In genomic region chr11:65559951-65560537, GRCh38 we compare ENCODE assay signal across 6 cellular contexts. TPM values are rescaled to one million over a fixed set of nuclear protein-coding genes. Genes with fewer than 3 reads are reported as not detected.
DNase-seq lines count a peak whose midpoint lies in the region; ATAC-seq and TF ChIP-seq lines count a peak whose summit lies in the region.

No MANE protein-coding gene starts in this region.

- peak overlapping the region; percentile 27 for H3K27ac Mint-ChIP-seq in activated CD4-positive, alpha-beta T cell treated with anti-CD3 and anti-CD28 coated beads, Interleukin-2, amount 10 ng/mL, durations not matched to agents 24 days and 14 days

- no peak overlapping the region for H3K4me3 ChIP-seq in prostate gland

- H3K36me3 Mint-ChIP-seq in activated CD4-positive, alpha-beta T cell treated with anti-CD3 and anti-CD28 coated beads, Interleukin-2, amount 10 ng/mL, durations not matched to agents 24 days and 14 days (ENCODE audit: low read depth), result peaks cover 2% of the 10 kb centered on the region

- H3K4me1 Mint-ChIP-seq in activated CD4-positive, alpha-beta T cell treated with anti-CD3 and anti-CD28 coated beads, Interleukin-2, amount 10 ng/mL, durations not matched to agents 24 days and 14 days, result peaks cover 44% of the 10 kb centered on the region

- no peak for DNase-seq in activated CD4-positive, alpha-beta T cell treated with anti-CD3 and anti-CD28 coated beads, Interleukin-2, amount 10 ng/mL, durations not matched to agents 24 days and 14 days
- DNase-seq in activated CD4-positive, alpha-beta T cell treated with anti-CD3 and anti-CD28 coated beads, Interleukin-2, amount 50 U/mL, for 48 hours, result no peak
- DNase-seq in cerebellum (ENCODE audit: low spot score), result peak; percentile 65
- DNase-seq in prostate gland (ENCODE audit: low spot score), result no peak
- no peak for DNase-seq in NCI-H1436 (lab: John Stamatoyannopoulos, UW)

- TF ChIP-seq CTCF in prostate gland (IDR thresholded peaks at IDR 0.05), result no peak

- H3K27ac ChIP-seq in prostate gland, result peak overlapping the region; percentile 88 to 93

- 31% methylated on average over 5 of the region's 5 CpGs for WGBS in prostate gland

- no peaks in the 10 kb centered on the region for H3K27me3 ChIP-seq in prostate gland (replicated peaks; ENCODE audit: insufficient read depth)

- no peaks in the 10 kb centered on the region for H3K9me3 ChIP-seq in prostate gland

- no peaks in the 10 kb centered on the region for H3K27me3 Mint-ChIP-seq in activated CD4-positive, alpha-beta T cell treated with anti-CD3 and anti-CD28 coated beads, Interleukin-2, amount 10 ng/mL, durations not matched to agents 24 days and 14 days

- intact Hi-C loops in activated CD4-positive, alpha-beta T cell treated with anti-CD3 and anti-CD28 coated beads, Interleukin-2, amount 10 ng/mL, durations not matched to agents 24 days and 14 days (cut with micrococcal nuclease), result loop anchor here (1.0 kb wide), 1 partner anchor 9 kb away; no protein-coding TSS in a partner anchor
- intact Hi-C loops in prostate gland (cut with DNase I), result no loop called here

- no peak for ATAC-seq in GM21529 (IDR thresholded peaks at IDR 0.05; ENCODE audit: unreplicated experiment)

- TF ChIP-seq POLR2A in prostate gland (IDR thresholded peaks at IDR 0.05), result no peak

- peaks cover 13% of the 10 kb centered on the region for H3K4me1 ChIP-seq in prostate gland (replicated peaks)

- no peak overlapping the region for H3K4me3 Mint-ChIP-seq in activated CD4-positive, alpha-beta T cell treated with anti-CD3 and anti-CD28 coated beads, Interleukin-2, amount 10 ng/mL, durations not matched to agents 24 days and 14 days

- H3K36me3 ChIP-seq in prostate gland, result no peaks in the 10 kb centered on the region

- H3K9me3 Mint-ChIP-seq in activated CD4-positive, alpha-beta T cell treated with anti-CD3 and anti-CD28 coated beads, Interleukin-2, amount 10 ng/mL, durations not matched to agents 24 days and 14 days, result no peaks in the 10 kb centered on the region

RNA-seq across cellular contexts. Expression of gene LTBP3, which starts 1.9 kb away (rescaled TPM):
- total RNA-seq in activated CD4-positive, alpha-beta T cell treated with anti-CD3 and anti-CD28 coated beads, Interleukin-2, amount 10 ng/mL, durations not matched to agents 24 days and 14 days, result 94.9 and 96.9 TPM in 2 replicates
- total RNA-seq in cerebellum (27.9 TPM), prostate gland (100 to 1,000 TPM; 220 to 234 TPM)

RNA-seq across cellular contexts. Expression of gene ZNRD2, which starts 10.2 kb away (rescaled TPM):
- 83.3 and 83.4 TPM in 2 replicates for total RNA-seq in activated CD4-positive, alpha-beta T cell treated with anti-CD3 and anti-CD28 coated beads, Interleukin-2, amount 10 ng/mL, durations not matched to agents 24 days and 14 days
- total RNA-seq in cerebellum, result 14.3 TPM
- total RNA-seq in prostate gland, result 10 to 100 TPM; 72.8 to 98.1 TPM

RNA-seq across cellular contexts. Expression of gene FAM89B, which starts 12.3 kb away (rescaled TPM):
- 39.1 and 42.4 TPM in 2 replicates for total RNA-seq in activated CD4-positive, alpha-beta T cell treated with anti-CD3 and anti-CD28 coated beads, Interleukin-2, amount 10 ng/mL, durations not matched to agents 24 days and 14 days
- total RNA-seq in cerebellum (24.7 TPM), prostate gland (10 to 100 TPM; 68.6 to 92.6 TPM)

RNA-seq across cellular contexts. Expression of gene EHBP1L1, which starts 15.8 kb away (rescaled TPM):
- 167 and 173 TPM in 2 replicates for total RNA-seq in activated CD4-positive, alpha-beta T cell treated with anti-CD3 and anti-CD28 coated beads, Interleukin-2, amount 10 ng/mL, durations not matched to agents 24 days and 14 days
- total RNA-seq in cerebellum, result 11.4 TPM
- total RNA-seq in prostate gland, result 10 to 100 TPM; 68.2 to 98.7 TPM

RNA-seq across cellular contexts. Expression of gene SCYL1, which starts 35.2 kb away (rescaled TPM):
- 94.2 and 95.8 TPM in 2 replicates for total RNA-seq in activated CD4-positive, alpha-beta T cell treated with anti-CD3 and anti-CD28 coated beads, Interleukin-2, amount 10 ng/mL, durations not matched to agents 24 days and 14 days
- total RNA-seq in cerebellum (30.7 TPM), prostate gland (100 to 1,000 TPM; 125 to 177 TPM)
